ENCODE assay signal across 10 cellular contexts in the genomic region with DNA sequence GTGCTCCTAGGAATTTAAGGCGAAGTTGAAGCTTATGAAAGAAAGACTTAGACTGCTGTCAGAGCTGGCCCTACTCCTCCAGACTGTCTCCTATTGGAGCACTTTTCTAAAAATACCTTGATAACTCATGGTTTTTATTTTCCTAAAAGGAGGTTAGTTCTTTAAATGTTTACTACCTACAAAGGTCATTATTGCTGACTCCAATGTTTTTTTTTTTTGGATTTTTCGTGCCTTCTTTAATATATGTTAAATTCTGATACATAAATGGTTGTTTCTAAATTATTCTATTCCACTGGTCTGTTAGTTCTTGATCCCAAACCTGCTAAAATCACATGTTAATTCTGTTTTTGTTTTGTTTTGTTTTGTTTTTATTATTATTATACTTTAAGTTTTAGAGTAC.
"Had no signal": no experiment of that assay in that cellular context is flagged by ENCODE, and none has a peak within 500 bp of the region (broad histone marks: within the 10 kb centered on the region; RNA-seq: fewer than 3 reads in every experiment).

No MANE protein-coding gene starts in this region.

- ATAC-seq: HCT116 had no signal

- H3K36me3 ChIP-seq: HAP-1 had no signal

- H3K4me2 ChIP-seq: KMS-11 had no signal

- DNase-seq: GM23248, GOT3, H7, HFFc6, IMR-90, KBM-7 had no signal

- H3K9ac ChIP-seq: GM23248, KMS-11 had no signal

- H3K9me3 ChIP-seq: HAP-1 had no signal

- H3K27ac ChIP-seq: GM23248, HL-60, KMS-11 had no signal

- H3K4me1 ChIP-seq: HAP-1 had no signal

- H3K4me3 ChIP-seq: GM23248, HAP-1 had no signal

- H2AFZ ChIP-seq: GM23248 had no signal
